ENCODE assay signal across 1 cellular context in genomic region chr5:78203815-78204214, GRCh38.
TF ChIP-seq lines count a peak whose summit lies in the region.

No MANE protein-coding gene starts in this region.

TF ChIP-seq in HepG2, 621 proteins besides CTCF, POLR2A, EP300 and RAD21:
- TF ChIP-seq ZNF597 (CRISPR knock-in tag; IDR thresholded peaks at IDR 0.05) (no peak), MAFK (conservative IDR thresholded peaks at IDR 0.05 in 1 of 2, IDR thresholded peaks at IDR 0.05 in 1 of 2; ENCODE audit: low read length in 2 of 2) (peak; percentile 63 to 70), MAFF (IDR thresholded peaks at IDR 0.05; ENCODE audit: low read depth, low read length) (peak; percentile 62)
